8 cellular contexts compared by ENCODE assay signal in the genomic region with DNA sequence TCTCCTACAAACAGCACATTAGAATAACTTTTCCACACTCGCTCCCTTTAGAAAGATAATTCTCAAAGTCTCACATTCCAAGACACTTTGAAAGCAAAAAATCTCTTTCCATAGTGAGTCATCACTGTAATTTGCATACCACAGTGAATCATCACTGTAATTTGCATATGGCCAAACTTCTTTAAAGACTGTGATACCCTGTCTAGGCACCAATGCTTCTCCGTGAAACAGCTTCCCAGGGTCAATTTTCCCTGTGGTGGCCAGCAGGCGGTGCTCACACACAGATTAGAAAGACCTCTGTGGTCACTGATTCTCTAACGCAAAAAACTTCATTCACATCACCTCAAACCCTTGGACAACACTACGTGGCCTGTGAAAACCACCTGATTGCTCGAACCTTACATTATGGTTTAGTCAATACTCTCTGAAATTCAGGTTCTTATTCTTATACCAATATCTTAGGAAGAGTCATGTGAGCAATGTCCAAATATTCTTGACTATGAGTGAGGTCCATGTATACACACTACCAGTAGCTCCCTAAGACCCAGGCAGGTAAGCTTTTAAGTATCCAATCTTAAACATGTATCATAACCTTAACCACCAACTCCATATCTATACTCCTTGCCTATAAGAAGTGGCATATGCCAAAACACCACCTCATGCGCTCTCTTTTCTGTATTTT.
DNase-seq lines count a peak whose midpoint lies in the region; ATAC-seq, FAIRE-seq and TF ChIP-seq lines count a peak whose summit lies in the region.

No MANE protein-coding gene starts in this region.

- in situ Hi-C loops in K562 (cut with MboI) = no loop called here

- H3K4me2 ChIP-seq in K562 (ENCODE audit: insufficient read depth, low read length) = no peak overlapping the region

- H2AFZ ChIP-seq in K562 (ENCODE audit: low read depth, low read length) = no peak overlapping the region

- ATAC-seq in GM18502 (IDR thresholded peaks at IDR 0.05; ENCODE audit: poor library complexity, unreplicated experiment) (peak; percentile 76), K562 (peak; percentile 96), HG02970 (IDR thresholded peaks at IDR 0.05; ENCODE audit: low FRiP score, unreplicated experiment) (no peak)

- no peaks in the 10 kb centered on the region for H3K4me1 ChIP-seq in K562 (replicated peaks in 1 of 2; ENCODE audit: control insufficient read depth in 2 of 2, insufficient read depth in 2 of 2, low read length in 2 of 2)

- no peak for TF ChIP-seq EP300 in K562 (IDR thresholded peaks at IDR 0.05; ENCODE audit: low read length)

- FAIRE-seq in K562 (lab: Jason Lieb, UNC) = peak; percentile 91

- 3% methylated on average over 7 of the region's 7 CpGs for WGBS in K562 (ENCODE audit: insufficient coverage, low coverage, missing lambda C conversion rate)

- peak; percentile 77 to 80 for DNase-seq in AML-193 (lab: John Stamatoyannopoulos, UW)
- DNase-seq in HL-60 (ENCODE audit: low read depth in 1 of 2, low spot score in 1 of 2) = peak; percentile 14 to 56
- DNase-seq in RKO (ENCODE audit: low spot score) = peak; percentile 82
- DNase-seq in K562 (ENCODE audit: extremely low read depth in 1 of 4, low spot score in 3 of 4) = peak; percentile 24 to 60 (median 40)
- DNase-seq in islet precursor cell = peak; percentile 90
- peak; percentile 11 to 34 for DNase-seq in stimulated activated CD4-positive, alpha-beta T cell treated with anti-CD3 and anti-CD28 coated beads, Interleukin-4, amount 100 ng/mL, for 4 hours

- H3K79me2 ChIP-seq in K562 (ENCODE audit: control insufficient read depth, insufficient read depth, low read length) = no peaks in the 10 kb centered on the region

- H4K20me1 ChIP-seq in K562 (replicated peaks; ENCODE audit: control insufficient read depth, insufficient read depth, low read length) = no peaks in the 10 kb centered on the region

- H3K27ac ChIP-seq in HL-60 (replicated peaks) = no peak overlapping the region
- no peak overlapping the region for H3K27ac ChIP-seq in K562 (ENCODE audit: extremely low read depth, low read depth, low read length)

- peak; percentile 48 to 64 for TF ChIP-seq RAD21 in K562 (CRISPR knock-in tag; conservative IDR thresholded peaks at IDR 0.05 in 1 of 2, IDR thresholded peaks at IDR 0.05 in 1 of 2)

- H3K27me3 ChIP-seq in HL-60 (ENCODE audit: insufficient read depth, poor library complexity, severe bottlenecking) (no peaks in the 10 kb centered on the region), K562 (ENCODE audit: control insufficient read depth in 2 of 2, insufficient read depth in 2 of 2, low read length in 2 of 2) (no peaks in the 10 kb centered on the region)

- H3K36me3 ChIP-seq in K562 (ENCODE audit: control insufficient read depth, insufficient read depth, low read length) = no peaks in the 10 kb centered on the region

- H3K4me3 ChIP-seq in HL-60 (replicated peaks; ENCODE audit: insufficient read depth, low read length) (no peak overlapping the region), K562 (no peak overlapping the region)

- POLR2A ChIA-PET in K562 (lab: Yijun Ruan, JAX) = no interaction called here

- H3K9me1 ChIP-seq in K562 (ENCODE audit: control insufficient read depth, insufficient read depth, low read length) = no peaks in the 10 kb centered on the region

- CTCF ChIA-PET in K562 (lab: Yijun Ruan, JAX; ENCODE audit: low intra/inter-chr PET ratio) = interaction anchor here (0.6 kb wide), 1 partner anchor 519 kb away, joined by 4 read pairs; no protein-coding TSS in a partner anchor

- TF ChIP-seq CTCF in HL-60 (IDR thresholded peaks at IDR 0.05; ENCODE audit: insufficient read depth, low read length) (peak; percentile 72), K562 (IDR thresholded peaks at IDR 0.05 in 2 of 3, conservative IDR thresholded peaks at IDR 0.05 in 1 of 3; ENCODE audit: insufficient read depth in 2 of 3, low read depth in 1 of 3, low read length in 3 of 3) (peak; percentile 72 to 80 (median 73))

- intact Hi-C loops in K562 (cut with micrococcal nuclease) = loop anchor here (2.0 kb wide), 1 partner anchor 257 kb away; no protein-coding TSS in a partner anchor

- TF ChIP-seq POLR2A in K562 (conservative IDR thresholded peaks at IDR 0.05) = no peak

- no peaks in the 10 kb centered on the region for H3K9me3 ChIP-seq in K562 (replicated peaks; ENCODE audit: control insufficient read depth, insufficient read depth, low read depth, low read length)

- no TSS peak for BruUV-seq in K562 (replicated peaks; lab: Mats Ljungman, UMichigan)

- no peak overlapping the region for H3K9ac ChIP-seq in K562 (ENCODE audit: insufficient read depth in 1 of 2, low read depth in 2 of 2, low read length in 2 of 2)

TF ChIP-seq in K562, 482 proteins besides CTCF, POLR2A, EP300 and RAD21 (continues in another document):
- TF ChIP-seq, protein P1, sequence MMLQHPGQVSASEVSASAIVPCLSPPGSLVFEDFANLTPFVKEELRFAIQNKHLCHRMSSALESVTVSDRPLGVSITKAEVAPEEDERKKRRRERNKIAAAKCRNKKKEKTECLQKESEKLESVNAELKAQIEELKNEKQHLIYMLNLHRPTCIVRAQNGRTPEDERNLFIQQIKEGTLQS (IDR thresholded peaks at IDR 0.05) = peak; percentile 86
- TF ChIP-seq, protein P1 (CRISPR knock-in tag; conservative IDR thresholded peaks at IDR 0.05) = no peak
- TF ChIP-seq, protein P2, sequence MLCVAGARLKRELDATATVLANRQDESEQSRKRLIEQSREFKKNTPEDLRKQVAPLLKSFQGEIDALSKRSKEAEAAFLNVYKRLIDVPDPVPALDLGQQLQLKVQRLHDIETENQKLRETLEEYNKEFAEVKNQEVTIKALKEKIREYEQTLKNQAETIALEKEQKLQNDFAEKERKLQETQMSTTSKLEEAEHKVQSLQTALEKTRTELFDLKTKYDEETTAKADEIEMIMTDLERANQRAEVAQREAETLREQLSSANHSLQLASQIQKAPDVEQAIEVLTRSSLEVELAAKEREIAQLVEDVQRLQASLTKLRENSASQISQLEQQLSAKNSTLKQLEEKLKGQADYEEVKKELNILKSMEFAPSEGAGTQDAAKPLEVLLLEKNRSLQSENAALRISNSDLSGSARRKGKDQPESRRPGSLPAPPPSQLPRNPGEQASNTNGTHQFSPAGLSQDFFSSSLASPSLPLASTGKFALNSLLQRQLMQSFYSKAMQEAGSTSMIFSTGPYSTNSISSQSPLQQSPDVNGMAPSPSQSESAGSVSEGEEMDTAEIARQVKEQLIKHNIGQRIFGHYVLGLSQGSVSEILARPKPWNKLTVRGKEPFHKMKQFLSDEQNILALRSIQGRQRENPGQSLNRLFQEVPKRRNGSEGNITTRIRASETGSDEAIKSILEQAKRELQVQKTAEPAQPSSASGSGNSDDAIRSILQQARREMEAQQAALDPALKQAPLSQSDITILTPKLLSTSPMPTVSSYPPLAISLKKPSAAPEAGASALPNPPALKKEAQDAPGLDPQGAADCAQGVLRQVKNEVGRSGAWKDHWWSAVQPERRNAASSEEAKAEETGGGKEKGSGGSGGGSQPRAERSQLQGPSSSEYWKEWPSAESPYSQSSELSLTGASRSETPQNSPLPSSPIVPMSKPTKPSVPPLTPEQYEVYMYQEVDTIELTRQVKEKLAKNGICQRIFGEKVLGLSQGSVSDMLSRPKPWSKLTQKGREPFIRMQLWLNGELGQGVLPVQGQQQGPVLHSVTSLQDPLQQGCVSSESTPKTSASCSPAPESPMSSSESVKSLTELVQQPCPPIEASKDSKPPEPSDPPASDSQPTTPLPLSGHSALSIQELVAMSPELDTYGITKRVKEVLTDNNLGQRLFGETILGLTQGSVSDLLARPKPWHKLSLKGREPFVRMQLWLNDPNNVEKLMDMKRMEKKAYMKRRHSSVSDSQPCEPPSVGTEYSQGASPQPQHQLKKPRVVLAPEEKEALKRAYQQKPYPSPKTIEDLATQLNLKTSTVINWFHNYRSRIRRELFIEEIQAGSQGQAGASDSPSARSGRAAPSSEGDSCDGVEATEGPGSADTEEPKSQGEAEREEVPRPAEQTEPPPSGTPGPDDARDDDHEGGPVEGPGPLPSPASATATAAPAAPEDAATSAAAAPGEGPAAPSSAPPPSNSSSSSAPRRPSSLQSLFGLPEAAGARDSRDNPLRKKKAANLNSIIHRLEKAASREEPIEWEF (CRISPR knock-in tag; IDR thresholded peaks at IDR 0.05) = no peak
- TF ChIP-seq JUN (IDR thresholded peaks at IDR 0.05; ENCODE audit: borderline replicate concordance, low read depth, low read length) (peak; percentile 63; the same call in 1 of the 2 replicates), JUN (CRISPR knock-in tag; IDR thresholded peaks at IDR 0.05; ENCODE audit: borderline replicate concordance) (no peak), ZNF561 (CRISPR knock-in tag; conservative IDR thresholded peaks at IDR 0.05) (no peak), JUNB (CRISPR knock-in tag; conservative IDR thresholded peaks at IDR 0.05) (peak; percentile 61; the same call in 1 of the 2 replicates), SMC3 (conservative IDR thresholded peaks at IDR 0.05; ENCODE audit: insufficient read depth, low read depth, low read length) (peak; percentile 39; the same call in 1 of the 2 replicates), FOSL1 (tag; conservative IDR thresholded peaks at IDR 0.05) (peak; percentile 56; the same call in 1 of the 2 replicates), CBFA2T2 (conservative IDR thresholded peaks at IDR 0.05) (no peak), SMAD2 (IDR thresholded peaks at IDR 0.05; ENCODE audit: low read depth, low read length) (no peak), JUND (IDR thresholded peaks at IDR 0.05; ENCODE audit: borderline replicate concordance, low read depth, low read length) (peak; percentile 80), JUND (tag; IDR thresholded peaks at IDR 0.05; ENCODE audit: borderline replicate concordance, low read depth, low read length) (peak; percentile 87), SMAD3 (CRISPR knock-in tag; conservative IDR thresholded peaks at IDR 0.05) (no peak)
- TF ChIP-seq, protein P3, sequence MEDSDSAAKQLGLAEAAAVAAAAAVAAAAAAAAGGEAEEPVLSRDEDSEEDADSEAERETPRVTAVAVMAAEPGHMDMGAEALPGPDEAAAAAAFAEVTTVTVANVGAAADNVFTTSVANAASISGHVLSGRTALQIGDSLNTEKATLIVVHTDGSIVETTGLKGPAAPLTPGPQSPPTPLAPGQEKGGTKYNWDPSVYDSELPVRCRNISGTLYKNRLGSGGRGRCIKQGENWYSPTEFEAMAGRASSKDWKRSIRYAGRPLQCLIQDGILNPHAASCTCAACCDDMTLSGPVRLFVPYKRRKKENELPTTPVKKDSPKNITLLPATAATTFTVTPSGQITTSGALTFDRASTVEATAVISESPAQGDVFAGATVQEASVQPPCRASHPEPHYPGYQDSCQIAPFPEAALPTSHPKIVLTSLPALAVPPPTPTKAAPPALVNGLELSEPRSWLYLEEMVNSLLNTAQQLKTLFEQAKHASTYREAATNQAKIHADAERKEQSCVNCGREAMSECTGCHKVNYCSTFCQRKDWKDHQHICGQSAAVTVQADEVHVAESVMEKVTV (CRISPR knock-in tag; IDR thresholded peaks at IDR 0.05) = peak; percentile 48; the same call in 1 of the 2 replicates

Comparison
In these comparisons a context has a peak if more than half of its experiments do, and no peak if none do; other contexts are left out.
1. DNase-seq: peak in every context shown above with its lines; median percentile 90 in islet precursor cell; 82 in RKO; 78 in AML-193; 40 in K562; 35 in HL-60; 22 in stimulated activated CD4-positive, alpha-beta T cell treated with anti-CD3 and anti-CD28 coated beads, Interleukin-4, amount 100 ng/mL, for 4 hours.